ENCODE assay signal across 25 cellular contexts in the genomic region with DNA sequence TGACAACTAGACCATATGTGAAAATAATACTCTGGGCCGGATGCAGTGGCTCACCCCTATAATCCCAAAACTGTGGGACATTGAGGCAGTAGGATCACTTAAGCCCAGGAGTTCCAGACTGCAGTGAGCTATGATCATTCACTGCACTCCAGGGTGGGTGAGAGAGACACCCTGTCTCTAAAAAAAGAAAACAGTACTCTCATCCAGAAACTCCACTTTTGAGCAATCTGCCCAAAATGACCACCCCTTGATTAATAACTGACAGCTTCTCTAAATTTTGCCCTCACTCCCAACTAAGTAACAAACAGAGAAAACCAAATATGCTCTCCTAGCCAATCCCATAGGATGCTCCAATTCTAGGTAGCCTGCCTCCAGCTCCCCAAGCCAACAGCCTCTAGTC.
DNase-seq lines count a peak whose midpoint lies in the region; ATAC-seq, FAIRE-seq and TF ChIP-seq lines count a peak whose summit lies in the region.
"Had no signal": no experiment of that assay in that cellular context is flagged by ENCODE, and none has a peak within 500 bp of the region (broad histone marks: within the 10 kb centered on the region; RNA-seq: fewer than 3 reads in every experiment).

No MANE protein-coding gene starts in this region.

- H3K27ac ChIP-seq in A549 (peak overlapping the region; percentile 11 to 60; a peak in 3 of 6 replicates), mesenchymal stem cell (ENCODE audit: low read length, poor library complexity, severe bottlenecking) (no peak overlapping the region)
- H3K27ac ChIP-seq: BLaER1, PC-9 had no signal

- no peak overlapping the region for H3K14ac ChIP-seq in mesenchymal stem cell (ENCODE audit: low read length in 2 of 2)

- H2BK120ac ChIP-seq in mesenchymal stem cell (ENCODE audit: low read depth, low read length): peak overlapping the region; percentile 9

- H2BK12ac ChIP-seq in mesenchymal stem cell (ENCODE audit: low read length in 2 of 2): peak overlapping the region; percentile 69 to 75

- 91% methylated on average over 1 of the region's 1 CpG for WGBS in A549 (ENCODE audit: missing lambda C conversion rate)
- 81% methylated on average over 1 of the region's 1 CpG for WGBS in mesenchymal stem cell

- H3K79me1 ChIP-seq in mesenchymal stem cell (replicated peaks; ENCODE audit: low read length, poor library complexity, severe bottlenecking): no peaks in the 10 kb centered on the region

- POLR2A ChIA-PET in A549 (lab: Yijun Ruan, JAX): no interaction called here

- H3K4me2 ChIP-seq in A549 (no peak overlapping the region), mesenchymal stem cell (ENCODE audit: low read length, poor library complexity, severe bottlenecking) (no peak overlapping the region)
- H3K4me2 ChIP-seq: BLaER1, PC-9 had no signal

- in situ Hi-C loops in astrocyte of the spinal cord (cut with HindIII; ENCODE audit: low sequenced_read_pairs): no loop called here

- H3K18ac ChIP-seq in mesenchymal stem cell (ENCODE audit: low read depth in 1 of 2, low read length in 2 of 2): peak overlapping the region; percentile 82 to 90

- H3K4me1 ChIP-seq in A549 (peaks cover 20% of the 10 kb centered on the region), mesenchymal stem cell (ENCODE audit: control insufficient read depth, insufficient read depth, low read depth, low read length) (peaks cover 4% of the 10 kb centered on the region)

- CTCF ChIA-PET in A549 (lab: Yijun Ruan, JAX): interaction anchor here (0.6 to 12.9 kb wide), 9 partner anchors 40 to 1567 kb away, joined by 3 to 127 read pairs (median 4); no protein-coding TSS in a partner anchor

- H3K23ac ChIP-seq in mesenchymal stem cell (ENCODE audit: low read length in 2 of 2): no peak overlapping the region

- no peak for TF ChIP-seq POLR2A in A549 (IDR thresholded peaks at IDR 0.05; ENCODE audit: low read length)
- TF ChIP-seq POLR2A in GM18505 (IDR thresholded peaks at IDR 0.05; ENCODE audit: borderline replicate concordance, extremely low read depth, insufficient read depth, insufficient read length): no peak

- H3K4ac ChIP-seq in mesenchymal stem cell (ENCODE audit: low read depth in 1 of 2, low read length in 2 of 2): peak overlapping the region; percentile 65 to 73

- no peak for TF ChIP-seq EP300 in A549 (IDR thresholded peaks at IDR 0.05)

- H3K36me3 ChIP-seq in mesenchymal stem cell (ENCODE audit: control insufficient read depth in 1 of 2, insufficient read depth in 2 of 2, low read depth in 1 of 2, low read length in 2 of 2): peaks cover 0 to 28% of the 10 kb centered on the region in 2 experiments
- H3K36me3 ChIP-seq: BLaER1 had no signal

- no peak overlapping the region for H2BK15ac ChIP-seq in mesenchymal stem cell (ENCODE audit: low read depth, poor library complexity, severe bottlenecking)

- no peak for TF ChIP-seq CTCF in A549 (IDR thresholded peaks at IDR 0.05)
- TF ChIP-seq CTCF in astrocyte of the spinal cord (IDR thresholded peaks at IDR 0.05; ENCODE audit: low read depth, low read length): no peak

- peak overlapping the region; percentile 92 for H4K91ac ChIP-seq in mesenchymal stem cell (ENCODE audit: low read length)

- no peak for TF ChIP-seq RAD21 in A549 (conservative IDR thresholded peaks at IDR 0.05 in 1 of 2, IDR thresholded peaks at IDR 0.05 in 1 of 2)

- H3K4me3 ChIP-seq in A549: no peak overlapping the region
- peak overlapping the region; percentile 14 for H3K4me3 ChIP-seq in astrocyte of the spinal cord (ENCODE audit: low read depth, low read length)
- H3K4me3 ChIP-seq in mesenchymal stem cell (ENCODE audit: insufficient read depth in 1 of 2, low read depth in 1 of 2, low read length in 2 of 2): peak overlapping the region in 1 of 2 experiments; percentile 75
- H3K4me3 ChIP-seq: BLaER1, PC-9 had no signal

- ATAC-seq in A549: no peak
- peak; percentile 57 for ATAC-seq in HG02588 (IDR thresholded peaks at IDR 0.05; ENCODE audit: unreplicated experiment)
- no peak for ATAC-seq in GM21723 (IDR thresholded peaks at IDR 0.05; ENCODE audit: unreplicated experiment)
- ATAC-seq in GM18505 (IDR thresholded peaks at IDR 0.05; ENCODE audit: unreplicated experiment): no peak
- ATAC-seq: left cardiac atrium, WTC11 had no signal

- H3K9me3 ChIP-seq in A549 (no peaks in the 10 kb centered on the region), mesenchymal stem cell (ENCODE audit: control insufficient read depth, low read length) (peaks cover 4% of the 10 kb centered on the region)
- H3K9me3 ChIP-seq: BLaER1 had no signal

- H2AK5ac ChIP-seq in mesenchymal stem cell (ENCODE audit: low read length, severe bottlenecking): peak overlapping the region; percentile 68

- H4K8ac ChIP-seq in mesenchymal stem cell (ENCODE audit: low read length): peak overlapping the region; percentile 59

- H3K27me3 ChIP-seq in mesenchymal stem cell (ENCODE audit: control insufficient read depth in 1 of 2, insufficient read depth in 1 of 2, low read length in 2 of 2): no peaks in the 10 kb centered on the region
- H3K27me3 ChIP-seq: BLaER1 had no signal

- peak overlapping the region; percentile 98 for H3K9ac ChIP-seq in mesenchymal stem cell (ENCODE audit: low read length)
- H3K9ac ChIP-seq: BLaER1 had no signal

- FAIRE-seq in A549 (lab: Jason Lieb, UNC): no peak
- FAIRE-seq: D721Med, GM18507, small intestine had no signal

- H2AFZ ChIP-seq in mesenchymal stem cell (ENCODE audit: low read depth, low read length): no peak overlapping the region
- H2AFZ ChIP-seq: PC-9 had no signal

- DNase-seq in A549 (ENCODE audit: low read depth in 1 of 2, low spot score in 1 of 2) (no peak), astrocyte of the spinal cord (ENCODE audit: low read depth, low spot score) (no peak), mesenchymal stem cell (peak; percentile 49), NCI-H2107 (lab: John Stamatoyannopoulos, UW) (no peak)
- no peak for DNase-seq in stimulated activated CD4-positive, alpha-beta T cell treated with anti-CD3 and anti-CD28 coated beads, Interleukin-1b, Interleukin-23, amount 100 ng/mL, for 48 hours
- DNase-seq: 8988T; activated gamma-delta T cell treated with Interleukin-2 at 50 U/mL for 16 hours; amniotic stem cell; glutamatergic neuron; KG1; left cardiac atrium; MV-4-11; NCI-H1930; NCI-H345; small intestine; stimulated activated CD4-positive, alpha-beta T cell treated with anti-CD3 and anti-CD28 coated beads, Interleukin-4, amount 100 ng/mL, for 4 hours; T-helper 2 cell had no signal

- no peak overlapping the region for H2BK5ac ChIP-seq in mesenchymal stem cell (ENCODE audit: low read depth, low read length, poor library complexity, severe bottlenecking)

TF ChIP-seq in A549, 52 proteins besides CTCF, POLR2A, EP300 and RAD21:
- TF ChIP-seq TFCP2L1 (CRISPR knock-in tag; IDR thresholded peaks at IDR 0.05): no peak
- no peak for TF ChIP-seq HMGXB4 (CRISPR knock-in tag; IDR thresholded peaks at IDR 0.05; ENCODE audit: borderline replicate concordance)
- no peak for TF ChIP-seq HOXA7 (CRISPR knock-in tag; IDR thresholded peaks at IDR 0.05)
- TF ChIP-seq CBX2 (IDR thresholded peaks at IDR 0.05; ENCODE audit: borderline replicate concordance, low read depth): no peak
